In genomic region chr15:97730315-97730714, GRCh38 we compare ENCODE assay signal across 25 cellular contexts.
DNase-seq lines count a peak whose midpoint lies in the region; ATAC-seq, FAIRE-seq and TF ChIP-seq lines count a peak whose summit lies in the region.
"Had no signal": no experiment of that assay in that cellular context is flagged by ENCODE, and none has a peak within 500 bp of the region (broad histone marks: within the 10 kb centered on the region; RNA-seq: fewer than 3 reads in every experiment).

No MANE protein-coding gene starts in this region.

- H3K27ac ChIP-seq in SK-N-SH (ENCODE audit: low read depth in 2 of 2, low read length in 1 of 2): no peak overlapping the region
- H3K27ac ChIP-seq in GM23338 (ENCODE audit: low read depth): no peak overlapping the region
- no peak overlapping the region for H3K27ac ChIP-seq in HepG2 (ENCODE audit: extremely low read length, insufficient read depth, low read length)
- H3K27ac ChIP-seq in OCI-LY7 (ENCODE audit: low read depth, low read length, poor library complexity, severe bottlenecking): no peak overlapping the region
- H3K27ac ChIP-seq: BLaER1 treated with 17β-estradiol and CSF1 and Interleukin-3, amounts not matched to agents 10 nM and 100 nM; C4-2B had no signal

- 6% methylated on average over 1 of the region's 1 CpG for WGBS in SK-N-SH (ENCODE audit: low lambda C conversion rate)
- 22% methylated on average over 1 of the region's 1 CpG for WGBS in HepG2 (ENCODE audit: low lambda C conversion rate)

- no peak for TF ChIP-seq EP300 in SK-N-SH (IDR thresholded peaks at IDR 0.05; ENCODE audit: borderline replicate concordance in 1 of 2, low read depth in 1 of 2, low read length in 1 of 2)
- TF ChIP-seq EP300 in HepG2 (IDR thresholded peaks at IDR 0.05; ENCODE audit: low read depth in 2 of 2, low read length in 2 of 2): no peak
- TF ChIP-seq EP300 in HepG2 (CRISPR knock-in tag; IDR thresholded peaks at IDR 0.05; ENCODE audit: borderline replicate concordance): no peak

- H3K4me3 Mint-ChIP-seq in GM23338: no peak overlapping the region
- H3K4me3 Mint-ChIP-seq: B cell; CD4-positive, alpha-beta T cell; CD8-positive, alpha-beta T cell had no signal

- H3K9me2 ChIP-seq in SK-N-SH (no peaks in the 10 kb centered on the region), GM23338 (ENCODE audit: insufficient read depth) (no peaks in the 10 kb centered on the region), OCI-LY7 (ENCODE audit: insufficient read depth, low read length) (no peaks in the 10 kb centered on the region)

- no peak for TF ChIP-seq CTCF in SK-N-SH (IDR thresholded peaks at IDR 0.05)
- TF ChIP-seq CTCF in GM23338 (conservative IDR thresholded peaks at IDR 0.05; ENCODE audit: low read depth in 2 of 2): no peak
- TF ChIP-seq CTCF in HepG2 (CRISPR knock-in tag; IDR thresholded peaks at IDR 0.05): no peak
- no peak for TF ChIP-seq CTCF in OCI-LY7 (conservative IDR thresholded peaks at IDR 0.05; ENCODE audit: low read length)

- H3K4me1 ChIP-seq in SK-N-SH (ENCODE audit: control insufficient read depth in 1 of 2, insufficient read depth in 2 of 2, low read depth in 1 of 2, low read length in 1 of 2): no peaks in the 10 kb centered on the region
- no peaks in the 10 kb centered on the region for H3K4me1 ChIP-seq in GM23338 (ENCODE audit: insufficient read depth)
- no peaks in the 10 kb centered on the region for H3K4me1 ChIP-seq in HepG2 (ENCODE audit: insufficient read depth, low read length)
- no peaks in the 10 kb centered on the region for H3K4me1 ChIP-seq in OCI-LY7 (ENCODE audit: insufficient read depth, low read length, poor library complexity, severe bottlenecking)
- H3K4me1 ChIP-seq: BLaER1 treated with 17β-estradiol and CSF1 and Interleukin-3, amounts not matched to agents 10 nM and 100 nM had no signal

- intact Hi-C loops in HepG2 (cut with micrococcal nuclease; ENCODE audit: unreplicated experiment) (no loop called here), OCI-LY7 (cut with micrococcal nuclease; ENCODE audit: unreplicated experiment) (no loop called here)

- H3K79me2 ChIP-seq in SK-N-SH (ENCODE audit: insufficient read depth) (no peaks in the 10 kb centered on the region), GM23338 (replicated peaks; ENCODE audit: insufficient read depth) (no peaks in the 10 kb centered on the region), HepG2 (ENCODE audit: insufficient read depth, low read length) (no peaks in the 10 kb centered on the region), OCI-LY7 (ENCODE audit: insufficient read depth, low read depth, low read length) (no peaks in the 10 kb centered on the region)

- in situ Hi-C loops in HepG2 (cut with HindIII; ENCODE audit: extremely low pct_ligation_motif_present, low pct_unique_long_range_greater_than_20kb): no loop called here

- H3K4me2 ChIP-seq in SK-N-SH (no peak overlapping the region), GM23338 (no peak overlapping the region), HepG2 (ENCODE audit: low read depth, low read length) (no peak overlapping the region), OCI-LY7 (ENCODE audit: low read length) (no peak overlapping the region)
- H3K4me2 ChIP-seq: BLaER1 treated with 17β-estradiol and CSF1 and Interleukin-3, amounts not matched to agents 10 nM and 100 nM had no signal

- DNase-seq in SK-N-SH: no peak
- DNase-seq in GM23338 (ENCODE audit: low spot score): no peak
- no peak for DNase-seq in HepG2 (ENCODE audit: low spot score)
- no peak for DNase-seq in OCI-LY7 (ENCODE audit: low spot score)
- DNase-seq: 8988T; ACHN; AML-193; CD4-positive, alpha-beta T cell; CD8-positive, alpha-beta T cell; COR-L47; DMS 273 treated with DMSO at 0.1 percent for 48 hours; DMS153; DMS53; DMS79; DND-41; EL; GDM1 had no signal

- H3K4me3 ChIP-seq in SK-N-SH (ENCODE audit: low read depth in 2 of 2, low read length in 1 of 2) (no peak overlapping the region), GM23338 (no peak overlapping the region), HepG2 (replicated peaks in 1 of 3; ENCODE audit: insufficient read depth in 1 of 3, low read depth in 2 of 3, low read length in 3 of 3) (no peak overlapping the region), OCI-LY7 (ENCODE audit: low read depth, low read length, poor library complexity, severe bottlenecking) (no peak overlapping the region)
- H3K4me3 ChIP-seq: BLaER1 treated with 17β-estradiol and CSF1 and Interleukin-3, amounts not matched to agents 10 nM and 100 nM; GM12878 had no signal

- H3F3A ChIP-seq in SK-N-SH (replicated peaks; ENCODE audit: insufficient read depth): no peaks in the 10 kb centered on the region
- H3F3A ChIP-seq in GM23338 (replicated peaks; ENCODE audit: low read depth): no peaks in the 10 kb centered on the region

- H3K36me3 Mint-ChIP-seq in GM23338 (ENCODE audit: low read depth): no peaks in the 10 kb centered on the region; the same call in 2 of the 3 replicates
- H3K36me3 Mint-ChIP-seq: CD8-positive, alpha-beta T cell had no signal

- POLR2A ChIA-PET in SK-N-SH (lab: Yijun Ruan, JAX): no interaction called here
- POLR2A ChIA-PET in HepG2 (lab: Yijun Ruan, JAX): no interaction called here
- POLR2A ChIA-PET in OCI-LY7 (lab: Charles Lee): no interaction called here

- no peaks in the 10 kb centered on the region; the same call in 2 of the 3 replicates for H3K9me3 Mint-ChIP-seq in GM23338
- H3K9me3 Mint-ChIP-seq: CD4-positive, alpha-beta T cell; CD8-positive, alpha-beta T cell had no signal

- H3K27me3 Mint-ChIP-seq in GM23338 (ENCODE audit: insufficient read depth, low read depth, poor library complexity): peaks cover 3% of the 10 kb centered on the region
- H3K27me3 Mint-ChIP-seq: B cell had no signal

- no peak for ATAC-seq in SK-N-SH treated with all-trans-retinoic acid at 6 μM for 48 hours
- no peak for ATAC-seq in GM23338
- ATAC-seq in HepG2: no peak
- ATAC-seq: CD8-positive, alpha-beta T cell; GM12878 had no signal

- no peaks in the 10 kb centered on the region for H4K20me1 ChIP-seq in SK-N-SH (ENCODE audit: insufficient read depth)
- H4K20me1 ChIP-seq in GM23338 (replicated peaks; ENCODE audit: insufficient read depth): no peaks in the 10 kb centered on the region
- no peaks in the 10 kb centered on the region for H4K20me1 ChIP-seq in HepG2 (ENCODE audit: insufficient read depth, low read length)
- no peaks in the 10 kb centered on the region for H4K20me1 ChIP-seq in OCI-LY7 (ENCODE audit: insufficient read depth, low read length)
- H4K20me1 ChIP-seq: BLaER1 treated with 17β-estradiol and CSF1 and Interleukin-3, amounts not matched to agents 10 nM and 100 nM had no signal

- H3K9me3 ChIP-seq in SK-N-SH (no peaks in the 10 kb centered on the region), HepG2 (ENCODE audit: low read length) (no peaks in the 10 kb centered on the region), OCI-LY7 (ENCODE audit: low read length) (no peaks in the 10 kb centered on the region)
- H3K9me3 ChIP-seq: BLaER1 treated with 17β-estradiol and CSF1 and Interleukin-3, amounts not matched to agents 10 nM and 100 nM had no signal

- BruUV-seq in HepG2 (replicated peaks; lab: Mats Ljungman, UMichigan): no TSS peak
- no TSS peak for BruUV-seq in OCI-LY7 (replicated peaks; lab: Mats Ljungman, UMichigan)

- no peak for FAIRE-seq in HepG2 (lab: Jason Lieb, UNC)
- FAIRE-seq: A204.1, GM12878, GM12892, GM18507 had no signal

- no peaks in the 10 kb centered on the region for H3K4me1 Mint-ChIP-seq in GM23338
- H3K4me1 Mint-ChIP-seq: B cell had no signal

- H2AFZ ChIP-seq in SK-N-SH (ENCODE audit: low read depth) (no peak overlapping the region), GM23338 (no peak overlapping the region), HepG2 (ENCODE audit: low read length) (no peak overlapping the region), OCI-LY7 (ENCODE audit: low read length) (no peak overlapping the region)

- TF ChIP-seq RAD21 in SK-N-SH (IDR thresholded peaks at IDR 0.05; ENCODE audit: low read length) (no peak), HepG2 (CRISPR knock-in tag; IDR thresholded peaks at IDR 0.05) (no peak)

- H3K36me3 ChIP-seq in SK-N-SH (replicated peaks in 1 of 2; ENCODE audit: control insufficient read depth in 1 of 2, insufficient read depth in 2 of 2, low read length in 1 of 2): no peaks in the 10 kb centered on the region
- no peaks in the 10 kb centered on the region for H3K36me3 ChIP-seq in GM23338 (ENCODE audit: insufficient read depth)
- H3K36me3 ChIP-seq in HepG2 (replicated peaks in 1 of 2; ENCODE audit: control insufficient read depth in 1 of 2, insufficient read depth in 2 of 2, low read length in 2 of 2): no peaks in the 10 kb centered on the region
- no peaks in the 10 kb centered on the region for H3K36me3 ChIP-seq in OCI-LY7 (ENCODE audit: insufficient read depth, low read length)
- H3K36me3 ChIP-seq: BLaER1 treated with 17β-estradiol and CSF1 and Interleukin-3, amounts not matched to agents 10 nM and 100 nM had no signal

- H3K27ac Mint-ChIP-seq in GM23338: no peak overlapping the region
- H3K27ac Mint-ChIP-seq: B cell; CD4-positive, alpha-beta T cell; CD8-positive, alpha-beta T cell had no signal

- TF ChIP-seq POLR2A in HepG2 (IDR thresholded peaks at IDR 0.05; ENCODE audit: insufficient read depth in 1 of 2, low read depth in 2 of 2, low read length in 2 of 2): no peak

- H3K27me3 ChIP-seq in SK-N-SH (ENCODE audit: insufficient read depth): no peaks in the 10 kb centered on the region
- no peaks in the 10 kb centered on the region for H3K27me3 ChIP-seq in GM23338 (ENCODE audit: insufficient read depth)
- H3K27me3 ChIP-seq in HepG2 (ENCODE audit: control insufficient read depth in 1 of 2, insufficient read depth in 2 of 2, low read length in 2 of 2): peaks cover 0 to 10% of the 10 kb centered on the region in 2 experiments; a peak in 3 of 5 replicates
- H3K27me3 ChIP-seq: BLaER1 treated with 17β-estradiol and CSF1 and Interleukin-3, amounts not matched to agents 10 nM and 100 nM had no signal

- H3K9ac ChIP-seq in SK-N-SH (no peak overlapping the region), HepG2 (ENCODE audit: insufficient read depth, low read depth, low read length) (no peak overlapping the region)
- H3K9ac ChIP-seq: BLaER1 treated with 17β-estradiol and CSF1 and Interleukin-3, amounts not matched to agents 10 nM and 100 nM had no signal

- CTCF ChIA-PET in SK-N-SH (lab: Yijun Ruan, JAX) (no interaction called here), HepG2 (lab: Yijun Ruan, JAX; ENCODE audit: low intra/inter-chr PET ratio, low total read pairs) (no interaction called here), OCI-LY7 (lab: Charles Lee; ENCODE audit: unreplicated experiment) (no interaction called here)

TF ChIP-seq in SK-N-SH treated with all-trans-retinoic acid at 6 μM for 48 hours, 23 proteins besides CTCF, POLR2A, EP300 and RAD21 (continues in another document):
- TF ChIP-seq ZNF70 (CRISPR knock-in tag; IDR thresholded peaks at IDR 0.05): no peak
- TF ChIP-seq GLIS3 (CRISPR knock-in tag; IDR thresholded peaks at IDR 0.05): no peak

TF ChIP-seq in HepG2, 621 proteins besides CTCF, POLR2A, EP300 and RAD21 (continues in another document):
- TF ChIP-seq ZNF256 (CRISPR knock-in tag; conservative IDR thresholded peaks at IDR 0.05) (no peak), ZFP37 (CRISPR knock-in tag; IDR thresholded peaks at IDR 0.05; ENCODE audit: borderline replicate concordance) (no peak), ZFP82 (CRISPR knock-in tag; IDR thresholded peaks at IDR 0.05; ENCODE audit: borderline replicate concordance) (no peak)

Comparison
In these comparisons a context has a peak if more than half of its experiments do, and no peak if none do; other contexts are left out.
1. Of the 25 proteins assayed by ChIP-seq in both HepG2 and SK-N-SH: peak only in HepG2: none; only in SK-N-SH: REST; in both: none; in neither: 24.